Comparison of ENCODE assay signal across 1 cellular context in the genomic region with DNA sequence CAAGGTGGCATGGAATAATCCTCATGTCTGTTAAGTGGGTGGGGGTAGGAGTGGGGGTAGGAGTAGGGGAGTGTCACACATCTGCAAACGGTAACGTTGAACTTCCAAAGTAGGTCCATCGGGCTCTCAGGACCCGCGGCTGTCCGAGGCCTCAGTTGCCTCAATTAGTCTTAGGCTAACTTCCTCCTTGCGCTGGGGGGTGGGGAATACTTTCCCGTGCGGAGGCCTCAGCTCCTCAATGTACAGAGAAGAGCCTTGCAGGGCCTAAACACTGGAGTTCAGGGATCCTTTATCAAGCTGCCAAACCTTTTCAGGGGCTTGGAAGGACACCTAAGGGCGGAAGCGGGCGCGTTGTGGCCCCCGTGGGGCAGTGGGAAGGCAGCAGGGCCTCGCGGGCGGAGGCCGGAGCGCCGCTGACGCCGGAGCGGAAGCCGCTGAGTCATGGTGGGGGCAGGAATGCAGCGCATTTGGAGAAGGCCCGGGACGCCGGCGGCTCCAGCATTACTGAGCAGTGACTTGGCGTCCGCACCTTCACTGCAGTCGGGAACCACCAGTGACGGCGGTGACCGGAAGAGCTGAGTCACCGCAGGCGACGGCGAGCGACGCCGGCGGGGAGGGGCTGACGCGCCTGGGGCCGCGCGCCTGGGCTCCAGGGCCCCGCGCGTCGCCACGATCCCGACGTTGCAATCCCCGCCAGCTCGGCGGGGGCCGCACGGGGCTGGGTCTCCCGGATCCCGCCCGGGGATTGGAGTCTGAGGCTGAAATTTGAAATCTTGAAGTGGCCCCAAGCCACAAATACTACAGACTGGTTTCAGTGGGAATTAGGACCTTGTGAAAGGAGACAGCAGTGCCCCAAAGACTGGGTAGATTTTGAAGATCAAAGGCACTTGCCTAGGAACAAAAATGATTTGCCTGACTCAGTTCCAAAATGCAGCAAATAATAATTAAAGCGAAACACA.
A peak's percentile ranks its signal among the peaks of the same experiment; 100 is the strongest.
TF ChIP-seq lines count a peak whose summit lies in the region.

No MANE protein-coding gene starts in this region.

TF ChIP-seq in HEK293, 187 proteins besides CTCF, POLR2A, EP300 and RAD21 (continued from another document and continues in another):
- TF ChIP-seq, protein P1, sequence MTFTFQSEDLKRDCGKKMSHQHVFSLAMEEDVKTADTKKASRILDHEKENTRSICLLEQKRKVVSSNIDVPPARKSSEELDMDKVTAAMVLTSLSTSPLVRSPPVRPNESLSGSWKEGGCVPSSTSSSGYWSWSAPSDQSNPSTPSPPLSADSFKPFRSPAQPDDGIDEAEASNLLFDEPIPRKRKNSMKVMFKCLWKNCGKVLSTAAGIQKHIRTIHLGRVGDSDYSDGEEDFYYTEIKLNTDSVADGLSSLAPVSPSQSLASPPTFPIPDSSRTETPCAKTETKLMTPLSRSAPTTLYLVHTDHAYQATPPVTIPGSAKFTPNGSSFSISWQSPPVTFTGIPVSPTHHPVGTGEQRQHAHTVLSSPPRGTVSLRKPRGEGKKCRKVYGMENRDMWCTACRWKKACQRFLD (tag by site-specific recombination; IDR thresholded peaks at IDR 0.05): no peak
- TF ChIP-seq KLF16 (tag by site-specific recombination; IDR thresholded peaks at IDR 0.05) (peak; percentile 52), ZSCAN30 (tag by site-specific recombination; IDR thresholded peaks at IDR 0.05) (peak; percentile 95), MZF1 (tag by site-specific recombination; IDR thresholded peaks at IDR 0.05; ENCODE audit: borderline replicate concordance) (peak; percentile 26; the same call in 1 of the 2 replicates), ZBTB20 (tag by site-specific recombination; IDR thresholded peaks at IDR 0.05) (peak; percentile 93), ZNF391 (tag by site-specific recombination; IDR thresholded peaks at IDR 0.05; ENCODE audit: borderline replicate concordance, low read depth) (peak; percentile 92; the same call in 1 of the 2 replicates), ZNF133 (tag by site-specific recombination; IDR thresholded peaks at IDR 0.05) (no peak), ZNF433 (tag by site-specific recombination; IDR thresholded peaks at IDR 0.05; ENCODE audit: low read depth) (no peak), ZNF792 (tag by site-specific recombination; IDR thresholded peaks at IDR 0.05) (0 out of 2 replicates have a peak, but pooled peaks have one; percentile 33), ZNF654 (tag by site-specific recombination; IDR thresholded peaks at IDR 0.05; ENCODE audit: low read depth) (no peak), ZNF140 (tag by site-specific recombination; IDR thresholded peaks at IDR 0.05) (no peak), ZNF555 (tag by site-specific recombination; conservative IDR thresholded peaks at IDR 0.05) (no peak), ZNF626 (tag by site-specific recombination; IDR thresholded peaks at IDR 0.05) (no peak), SALL2 (tag by site-specific recombination; IDR thresholded peaks at IDR 0.05; ENCODE audit: borderline replicate concordance) (no peak), GLIS1 (tag by site-specific recombination; IDR thresholded peaks at IDR 0.05) (peak; percentile 51; the same call in 1 of the 2 replicates), ZNF132 (tag by site-specific recombination; IDR thresholded peaks at IDR 0.05; ENCODE audit: borderline replicate concordance) (no peak), ZNF112 (tag by site-specific recombination; IDR thresholded peaks at IDR 0.05) (no peak), ZNF596 (tag by site-specific recombination; IDR thresholded peaks at IDR 0.05) (peak; percentile 36; the same call in 1 of the 2 replicates)
- TF ChIP-seq, protein P2, sequence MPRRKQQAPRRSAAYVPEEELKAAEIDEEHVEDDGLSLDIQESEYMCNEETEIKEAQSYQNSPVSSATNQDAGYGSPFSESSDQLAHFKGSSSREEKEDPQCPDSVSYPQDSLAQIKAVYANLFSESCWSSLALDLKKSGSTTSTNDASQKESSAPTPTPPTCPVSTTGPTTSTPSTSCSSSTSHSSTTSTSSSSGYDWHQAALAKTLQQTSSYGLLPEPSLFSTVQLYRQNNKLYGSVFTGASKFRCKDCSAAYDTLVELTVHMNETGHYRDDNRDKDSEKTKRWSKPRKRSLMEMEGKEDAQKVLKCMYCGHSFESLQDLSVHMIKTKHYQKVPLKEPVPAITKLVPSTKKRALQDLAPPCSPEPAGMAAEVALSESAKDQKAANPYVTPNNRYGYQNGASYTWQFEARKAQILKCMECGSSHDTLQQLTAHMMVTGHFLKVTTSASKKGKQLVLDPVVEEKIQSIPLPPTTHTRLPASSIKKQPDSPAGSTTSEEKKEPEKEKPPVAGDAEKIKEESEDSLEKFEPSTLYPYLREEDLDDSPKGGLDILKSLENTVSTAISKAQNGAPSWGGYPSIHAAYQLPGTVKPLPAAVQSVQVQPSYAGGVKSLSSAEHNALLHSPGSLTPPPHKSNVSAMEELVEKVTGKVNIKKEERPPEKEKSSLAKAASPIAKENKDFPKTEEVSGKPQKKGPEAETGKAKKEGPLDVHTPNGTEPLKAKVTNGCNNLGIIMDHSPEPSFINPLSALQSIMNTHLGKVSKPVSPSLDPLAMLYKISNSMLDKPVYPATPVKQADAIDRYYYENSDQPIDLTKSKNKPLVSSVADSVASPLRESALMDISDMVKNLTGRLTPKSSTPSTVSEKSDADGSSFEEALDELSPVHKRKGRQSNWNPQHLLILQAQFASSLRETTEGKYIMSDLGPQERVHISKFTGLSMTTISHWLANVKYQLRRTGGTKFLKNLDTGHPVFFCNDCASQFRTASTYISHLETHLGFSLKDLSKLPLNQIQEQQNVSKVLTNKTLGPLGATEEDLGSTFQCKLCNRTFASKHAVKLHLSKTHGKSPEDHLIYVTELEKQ (tag by site-specific recombination; IDR thresholded peaks at IDR 0.05; ENCODE audit: borderline replicate concordance): peak; percentile 82; the same call in 1 of the 2 replicates
- TF ChIP-seq, protein P3, sequence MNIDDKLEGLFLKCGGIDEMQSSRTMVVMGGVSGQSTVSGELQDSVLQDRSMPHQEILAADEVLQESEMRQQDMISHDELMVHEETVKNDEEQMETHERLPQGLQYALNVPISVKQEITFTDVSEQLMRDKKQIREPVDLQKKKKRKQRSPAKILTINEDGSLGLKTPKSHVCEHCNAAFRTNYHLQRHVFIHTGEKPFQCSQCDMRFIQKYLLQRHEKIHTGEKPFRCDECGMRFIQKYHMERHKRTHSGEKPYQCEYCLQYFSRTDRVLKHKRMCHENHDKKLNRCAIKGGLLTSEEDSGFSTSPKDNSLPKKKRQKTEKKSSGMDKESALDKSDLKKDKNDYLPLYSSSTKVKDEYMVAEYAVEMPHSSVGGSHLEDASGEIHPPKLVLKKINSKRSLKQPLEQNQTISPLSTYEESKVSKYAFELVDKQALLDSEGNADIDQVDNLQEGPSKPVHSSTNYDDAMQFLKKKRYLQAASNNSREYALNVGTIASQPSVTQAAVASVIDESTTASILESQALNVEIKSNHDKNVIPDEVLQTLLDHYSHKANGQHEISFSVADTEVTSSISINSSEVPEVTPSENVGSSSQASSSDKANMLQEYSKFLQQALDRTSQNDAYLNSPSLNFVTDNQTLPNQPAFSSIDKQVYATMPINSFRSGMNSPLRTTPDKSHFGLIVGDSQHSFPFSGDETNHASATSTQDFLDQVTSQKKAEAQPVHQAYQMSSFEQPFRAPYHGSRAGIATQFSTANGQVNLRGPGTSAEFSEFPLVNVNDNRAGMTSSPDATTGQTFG (tag by site-specific recombination; IDR thresholded peaks at IDR 0.05; ENCODE audit: borderline replicate concordance): no peak
- TF ChIP-seq, protein P4, sequence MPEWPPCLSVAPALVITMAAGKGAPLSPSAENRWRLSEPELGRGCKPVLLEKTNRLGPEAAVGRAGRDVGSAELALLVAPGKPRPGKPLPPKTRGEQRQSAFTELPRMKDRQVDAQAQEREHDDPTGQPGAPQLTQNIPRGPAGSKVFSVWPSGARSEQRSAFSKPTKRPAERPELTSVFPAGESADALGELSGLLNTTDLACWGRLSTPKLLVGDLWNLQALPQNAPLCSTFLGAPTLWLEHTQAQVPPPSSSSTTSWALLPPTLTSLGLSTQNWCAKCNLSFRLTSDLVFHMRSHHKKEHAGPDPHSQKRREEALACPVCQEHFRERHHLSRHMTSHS (tag by site-specific recombination; IDR thresholded peaks at IDR 0.05): no peak
- TF ChIP-seq, protein P5, sequence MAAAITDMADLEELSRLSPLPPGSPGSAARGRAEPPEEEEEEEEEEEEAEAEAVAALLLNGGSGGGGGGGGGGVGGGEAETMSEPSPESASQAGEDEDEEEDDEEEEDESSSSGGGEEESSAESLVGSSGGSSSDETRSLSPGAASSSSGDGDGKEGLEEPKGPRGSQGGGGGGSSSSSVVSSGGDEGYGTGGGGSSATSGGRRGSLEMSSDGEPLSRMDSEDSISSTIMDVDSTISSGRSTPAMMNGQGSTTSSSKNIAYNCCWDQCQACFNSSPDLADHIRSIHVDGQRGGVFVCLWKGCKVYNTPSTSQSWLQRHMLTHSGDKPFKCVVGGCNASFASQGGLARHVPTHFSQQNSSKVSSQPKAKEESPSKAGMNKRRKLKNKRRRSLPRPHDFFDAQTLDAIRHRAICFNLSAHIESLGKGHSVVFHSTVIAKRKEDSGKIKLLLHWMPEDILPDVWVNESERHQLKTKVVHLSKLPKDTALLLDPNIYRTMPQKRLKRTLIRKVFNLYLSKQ (tag by site-specific recombination; IDR thresholded peaks at IDR 0.05; ENCODE audit: borderline replicate concordance): no peak
- TF ChIP-seq, protein P6, sequence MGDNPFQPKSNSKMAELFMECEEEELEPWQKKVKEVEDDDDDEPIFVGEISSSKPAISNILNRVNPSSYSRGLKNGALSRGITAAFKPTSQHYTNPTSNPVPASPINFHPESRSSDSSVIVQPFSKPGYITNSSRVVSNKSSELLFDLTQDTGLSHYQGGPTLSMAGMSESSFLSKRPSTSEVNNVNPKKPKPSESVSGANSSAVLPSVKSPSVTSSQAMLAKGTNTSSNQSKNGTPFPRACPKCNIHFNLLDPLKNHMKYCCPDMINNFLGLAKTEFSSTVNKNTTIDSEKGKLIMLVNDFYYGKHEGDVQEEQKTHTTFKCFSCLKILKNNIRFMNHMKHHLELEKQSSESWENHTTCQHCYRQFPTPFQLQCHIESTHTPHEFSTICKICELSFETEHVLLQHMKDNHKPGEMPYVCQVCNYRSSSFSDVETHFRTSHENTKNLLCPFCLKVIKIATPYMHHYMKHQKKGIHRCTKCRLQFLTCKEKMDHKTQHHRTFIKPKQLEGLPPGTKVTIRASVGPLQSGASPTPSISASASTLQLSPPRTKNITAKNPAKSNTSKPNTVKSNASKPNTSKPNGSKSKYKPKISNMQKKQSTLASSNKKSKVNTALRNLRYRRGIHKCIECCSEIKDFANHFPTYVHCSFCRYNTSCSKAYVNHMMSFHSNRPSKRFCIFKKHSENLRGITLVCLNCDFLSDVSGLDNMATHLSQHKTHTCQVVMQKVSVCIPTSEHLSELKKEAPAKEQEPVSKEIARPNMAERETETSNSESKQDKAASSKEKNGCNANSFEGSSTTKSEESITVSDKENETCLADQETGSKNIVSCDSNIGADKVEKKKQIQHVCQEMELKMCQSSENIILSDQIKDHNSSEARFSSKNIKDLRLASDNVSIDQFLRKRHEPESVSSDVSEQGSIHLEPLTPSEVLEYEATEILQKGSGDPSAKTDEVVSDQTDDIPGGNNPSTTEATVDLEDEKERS (tag by site-specific recombination; IDR thresholded peaks at IDR 0.05): no peak
- TF ChIP-seq, protein P7, sequence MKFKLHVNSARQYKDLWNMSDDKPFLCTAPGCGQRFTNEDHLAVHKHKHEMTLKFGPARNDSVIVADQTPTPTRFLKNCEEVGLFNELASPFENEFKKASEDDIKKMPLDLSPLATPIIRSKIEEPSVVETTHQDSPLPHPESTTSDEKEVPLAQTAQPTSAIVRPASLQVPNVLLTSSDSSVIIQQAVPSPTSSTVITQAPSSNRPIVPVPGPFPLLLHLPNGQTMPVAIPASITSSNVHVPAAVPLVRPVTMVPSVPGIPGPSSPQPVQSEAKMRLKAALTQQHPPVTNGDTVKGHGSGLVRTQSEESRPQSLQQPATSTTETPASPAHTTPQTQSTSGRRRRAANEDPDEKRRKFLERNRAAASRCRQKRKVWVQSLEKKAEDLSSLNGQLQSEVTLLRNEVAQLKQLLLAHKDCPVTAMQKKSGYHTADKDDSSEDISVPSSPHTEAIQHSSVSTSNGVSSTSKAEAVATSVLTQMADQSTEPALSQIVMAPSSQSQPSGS (tag by site-specific recombination; IDR thresholded peaks at IDR 0.05; ENCODE audit: low read depth): peak; percentile 33; the same call in 1 of the 2 replicates
- TF ChIP-seq, protein P8, sequence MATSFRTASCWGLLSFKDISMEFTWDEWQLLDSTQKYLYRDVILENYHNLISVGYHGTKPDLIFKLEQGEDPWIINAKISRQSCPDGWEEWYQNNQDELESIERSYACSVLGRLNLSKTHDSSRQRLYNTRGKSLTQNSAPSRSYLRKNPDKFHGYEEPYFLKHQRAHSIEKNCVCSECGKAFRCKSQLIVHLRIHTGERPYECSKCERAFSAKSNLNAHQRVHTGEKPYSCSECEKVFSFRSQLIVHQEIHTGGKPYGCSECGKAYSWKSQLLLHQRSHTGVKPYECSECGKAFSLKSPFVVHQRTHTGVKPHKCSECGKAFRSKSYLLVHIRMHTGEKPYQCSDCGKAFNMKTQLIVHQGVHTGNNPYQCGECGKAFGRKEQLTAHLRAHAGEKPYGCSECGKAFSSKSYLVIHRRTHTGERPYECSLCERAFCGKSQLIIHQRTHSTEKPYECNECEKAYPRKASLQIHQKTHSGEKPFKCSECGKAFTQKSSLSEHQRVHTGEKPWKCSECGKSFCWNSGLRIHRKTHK (tag by site-specific recombination; IDR thresholded peaks at IDR 0.05): no peak
- TF ChIP-seq, protein P9, sequence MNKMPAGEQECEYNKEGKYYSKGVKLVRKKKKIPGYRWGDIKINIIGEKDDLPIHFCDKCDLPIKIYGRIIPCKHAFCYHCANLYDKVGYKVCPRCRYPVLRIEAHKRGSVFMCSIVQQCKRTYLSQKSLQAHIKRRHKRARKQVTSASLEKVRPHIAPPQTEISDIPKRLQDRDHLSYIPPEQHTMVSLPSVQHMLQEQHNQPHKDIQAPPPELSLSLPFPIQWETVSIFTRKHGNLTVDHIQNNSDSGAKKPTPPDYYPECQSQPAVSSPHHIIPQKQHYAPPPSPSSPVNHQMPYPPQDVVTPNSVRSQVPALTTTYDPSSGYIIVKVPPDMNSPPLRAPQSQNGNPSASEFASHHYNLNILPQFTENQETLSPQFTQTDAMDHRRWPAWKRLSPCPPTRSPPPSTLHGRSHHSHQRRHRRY (tag by site-specific recombination; IDR thresholded peaks at IDR 0.05): no peak
- TF ChIP-seq, protein P10, sequence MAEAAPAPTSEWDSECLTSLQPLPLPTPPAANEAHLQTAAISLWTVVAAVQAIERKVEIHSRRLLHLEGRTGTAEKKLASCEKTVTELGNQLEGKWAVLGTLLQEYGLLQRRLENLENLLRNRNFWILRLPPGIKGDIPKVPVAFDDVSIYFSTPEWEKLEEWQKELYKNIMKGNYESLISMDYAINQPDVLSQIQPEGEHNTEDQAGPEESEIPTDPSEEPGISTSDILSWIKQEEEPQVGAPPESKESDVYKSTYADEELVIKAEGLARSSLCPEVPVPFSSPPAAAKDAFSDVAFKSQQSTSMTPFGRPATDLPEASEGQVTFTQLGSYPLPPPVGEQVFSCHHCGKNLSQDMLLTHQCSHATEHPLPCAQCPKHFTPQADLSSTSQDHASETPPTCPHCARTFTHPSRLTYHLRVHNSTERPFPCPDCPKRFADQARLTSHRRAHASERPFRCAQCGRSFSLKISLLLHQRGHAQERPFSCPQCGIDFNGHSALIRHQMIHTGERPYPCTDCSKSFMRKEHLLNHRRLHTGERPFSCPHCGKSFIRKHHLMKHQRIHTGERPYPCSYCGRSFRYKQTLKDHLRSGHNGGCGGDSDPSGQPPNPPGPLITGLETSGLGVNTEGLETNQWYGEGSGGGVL (tag by site-specific recombination; IDR thresholded peaks at IDR 0.05): peak; percentile 85
